ENCODE assay signal across 23 cellular contexts in genomic region chr5:88000877-88001276, GRCh38.
"Had no signal": no experiment of that assay in that cellular context is flagged by ENCODE, and none has a peak within 500 bp of the region (broad histone marks: within the 10 kb centered on the region; RNA-seq: fewer than 3 reads in every experiment).

No MANE protein-coding gene starts in this region.

- H3K9me3 ChIP-seq: MG63, SK-N-SH had no signal

- H3K9ac ChIP-seq: SK-N-SH had no signal

- H3K4me3 ChIP-seq: MG63 had no signal

- H3K36me3 ChIP-seq: MG63 had no signal

- DNase-seq: KBM-7; MG63; NCI-H1092; NCI-H1105 treated with DMSO at 0.1 percent for 48 hours; NCI-H1417 treated with DMSO at 0.1 percent for 48 hours; NCI-H187; NCI-H2029; NCI-H2081 treated with DMSO at 0.1 percent for 48 hours; NCI-H2171; NCI-H226; NCI-H446; NCI-H510A; NCI-H524 treated with DMSO at 0.1 percent for 48 hours; NCI-H69; NCI-H774; NK-92 treated with Interleukin-12 subunit alpha and Interleukin-12 subunit beta, amount 100 ng/mL, for 24 hours; PC-3; SHP77; SK-N-SH; SW 1271 had no signal

- H3K27ac ChIP-seq: HL-60, RWPE1 had no signal

- ATAC-seq: Panc1, PC-3 had no signal
